Comparison of ENCODE assay signal across 8 cellular contexts in the genomic region with DNA sequence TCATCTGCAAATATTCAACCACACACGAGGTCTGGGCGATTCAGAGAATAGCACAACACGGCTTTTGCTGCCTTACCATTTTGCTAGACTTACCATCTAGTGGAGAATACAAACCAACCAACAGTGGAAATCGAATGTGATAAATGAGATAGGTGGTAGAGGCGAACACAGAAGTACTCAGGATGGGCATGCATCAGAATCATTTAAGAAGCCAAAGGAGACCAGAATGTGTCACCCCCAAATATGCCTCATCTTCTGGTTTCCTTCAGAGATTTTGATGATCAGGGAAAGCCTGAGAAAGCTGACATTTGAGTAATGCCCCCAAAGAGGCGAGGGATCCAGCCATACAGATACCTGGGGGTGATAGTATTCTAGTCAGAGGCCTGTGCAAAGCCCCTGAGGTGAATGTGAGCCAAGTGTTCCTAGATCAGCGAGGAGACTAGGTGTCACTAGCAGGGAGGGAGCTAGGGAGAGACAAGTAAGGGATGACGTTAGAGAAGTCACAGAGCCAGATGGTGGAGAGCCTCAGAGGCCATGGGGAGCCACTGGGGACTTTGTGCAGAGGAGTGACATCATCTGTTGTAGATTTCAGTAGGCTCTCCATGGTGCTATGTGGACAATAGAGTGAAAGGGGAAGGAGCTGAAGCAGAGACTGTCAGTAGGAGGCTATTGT. TPM values are rescaled to one million over a fixed set of nuclear protein-coding genes. Genes with fewer than 3 reads are reported as not detected.
A peak's percentile ranks its signal among the peaks of the same experiment; 100 is the strongest.
DNase-seq lines count a peak whose midpoint lies in the region; ATAC-seq and TF ChIP-seq lines count a peak whose summit lies in the region.

No MANE protein-coding gene starts in this region.

- H3K4me1 ChIP-seq in RWPE2 (ENCODE audit: insufficient read depth, poor library complexity, severe bottlenecking), result peaks cover 27% of the 10 kb centered on the region

- H3K36me3 ChIP-seq in RWPE2 (ENCODE audit: low read depth), result peaks cover 24% of the 10 kb centered on the region

- TF ChIP-seq CTCF in 22Rv1 (IDR thresholded peaks at IDR 0.05), result no peak
- TF ChIP-seq CTCF in RWPE2 (IDR thresholded peaks at IDR 0.05; ENCODE audit: poor library complexity, severe bottlenecking), result no peak

- H3K27ac ChIP-seq in 22Rv1 (peak overlapping the region; percentile 73), RWPE2 (ENCODE audit: poor library complexity, severe bottlenecking) (peak overlapping the region; percentile 97)

- ATAC-seq in GM19351 (IDR thresholded peaks at IDR 0.05; ENCODE audit: unreplicated experiment), result peak; percentile 36
- ATAC-seq in RWPE2 (ENCODE audit: low read depth), result no peak
- ATAC-seq in esophagus mucosa, result peak; percentile 19
- ATAC-seq in HG03520 (IDR thresholded peaks at IDR 0.05; ENCODE audit: unreplicated experiment), result no peak

- no peaks in the 10 kb centered on the region for H3K27me3 ChIP-seq in RWPE2 (ENCODE audit: insufficient read depth, poor library complexity, severe bottlenecking)

- DNase-seq in RWPE2 (ENCODE audit: low spot score) (no peak), NCI-H526 (lab: John Stamatoyannopoulos, UW) (no peak), NK-92 (lab: John Stamatoyannopoulos, UW; ENCODE audit: unreplicated experiment) (no peak)
- DNase-seq in stimulated activated CD8-positive, alpha-beta memory T cell treated with anti-CD3 and anti-CD28 coated beads, Interleukin-4, amount 100 ng/mL, for 48 hours, result peak; percentile 54

- peaks cover 4% of the 10 kb centered on the region for H3K9me3 ChIP-seq in RWPE2 (ENCODE audit: severe bottlenecking)

- peak overlapping the region; percentile 13 for H3K4me3 ChIP-seq in RWPE2 (ENCODE audit: severe bottlenecking)

RNA-seq across cellular contexts. Expression of gene MTMR1, which starts 1.7 kb away (rescaled TPM):
- total RNA-seq in esophagus mucosa, result 26.6 TPM

Comparison
In these comparisons a context has a peak if more than half of its experiments do, and no peak if none do; other contexts are left out.
1. ATAC-seq: peak in GM19351 (single experiment) and esophagus mucosa (single experiment); none in RWPE2 (single experiment) and HG03520 (single experiment).